ENCODE assay signal across 8 cellular contexts in the genomic region with DNA sequence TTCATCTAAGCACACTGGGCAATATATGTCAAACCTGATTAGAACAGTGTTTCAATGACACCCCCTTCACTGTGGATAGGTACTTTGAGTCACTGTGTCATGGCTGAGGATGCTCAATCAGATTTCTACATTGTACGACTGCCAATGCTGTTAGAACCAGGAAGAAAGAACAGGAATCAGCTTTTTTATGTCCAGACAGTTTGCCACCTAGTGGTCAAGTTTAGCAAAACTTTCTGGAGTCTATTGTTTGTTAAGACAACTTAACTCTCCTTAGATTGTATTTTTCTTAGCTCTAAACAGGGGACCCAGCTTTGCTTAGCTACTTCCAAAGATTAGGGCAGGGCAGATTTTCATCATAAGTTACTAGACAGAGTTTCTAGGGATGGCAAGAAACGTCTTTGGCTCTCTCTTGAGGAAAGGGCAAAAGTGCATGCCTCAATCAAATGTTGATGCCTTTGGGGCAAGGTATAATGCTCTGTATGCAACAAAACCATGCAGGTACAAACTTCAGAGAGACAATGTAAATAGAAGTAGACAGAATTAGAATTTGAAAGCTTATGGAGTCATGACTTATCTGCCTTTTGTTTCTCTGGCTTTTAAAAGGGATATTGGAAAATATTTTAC. TPM values are rescaled to one million over a fixed set of nuclear protein-coding genes. Genes with fewer than 3 reads are reported as not detected.
DNase-seq lines count a peak whose midpoint lies in the region; ATAC-seq, FAIRE-seq and TF ChIP-seq lines count a peak whose summit lies in the region.

No MANE protein-coding gene starts in this region.

- CTCF ChIA-PET in HCT116 (lab: Charles Lee), result interaction anchor here (0.7 to 3.3 kb wide), 7 partner anchors 9 to 628 kb away, joined by 3 to 23 read pairs (median 3); no protein-coding TSS in a partner anchor

- H4K12ac ChIP-seq in trophoblast cell (ENCODE audit: low read depth, low read length), result no peak overlapping the region

- H3K4me1 ChIP-seq in HCT116 (ENCODE audit: control insufficient read depth in 1 of 2, insufficient read depth in 2 of 2, low read length in 2 of 2), result no peaks in the 10 kb centered on the region
- H3K4me1 ChIP-seq in trophoblast cell (ENCODE audit: control insufficient read depth in 1 of 2, insufficient read depth in 2 of 2, low read length in 2 of 2), result no peaks in the 10 kb centered on the region

- H3K36me3 ChIP-seq in HCT116 (ENCODE audit: control insufficient read depth in 1 of 2, insufficient read depth in 2 of 2, low read length in 2 of 2), result no peaks in the 10 kb centered on the region
- H3K36me3 ChIP-seq in trophoblast cell (ENCODE audit: control insufficient read depth in 1 of 2, insufficient read depth in 2 of 2, low read length in 2 of 2), result no peaks in the 10 kb centered on the region

- no peak overlapping the region for H2AK5ac ChIP-seq in trophoblast cell (ENCODE audit: low read length)

- H3K14ac ChIP-seq in trophoblast cell (ENCODE audit: low read length), result no peak overlapping the region

- peaks cover 20% of the 10 kb centered on the region for H3K27me3 ChIP-seq in HCT116 (ENCODE audit: insufficient read depth, low read length)
- H3K27me3 ChIP-seq in trophoblast cell (ENCODE audit: insufficient read depth, low read length), result no peaks in the 10 kb centered on the region

- no peak overlapping the region for H3K4ac ChIP-seq in trophoblast cell (ENCODE audit: low read depth, low read length)

- H3K9me3 ChIP-seq in HCT116 (ENCODE audit: control insufficient read depth in 1 of 2, insufficient read depth in 1 of 2, low read depth in 1 of 2, low read length in 2 of 2) (no peaks in the 10 kb centered on the region), trophoblast cell (ENCODE audit: insufficient read depth, low read depth, low read length) (no peaks in the 10 kb centered on the region)

- H3K18ac ChIP-seq in trophoblast cell (ENCODE audit: low read length), result no peak overlapping the region

- TF ChIP-seq CTCF in HCT116 (IDR thresholded peaks at IDR 0.05 in 2 of 3, conservative IDR thresholded peaks at IDR 0.05 in 1 of 3; ENCODE audit: borderline replicate concordance in 1 of 3, insufficient read depth in 1 of 3, low read depth in 2 of 3, low read length in 2 of 3), result peak; percentile 39 to 73 (median 63); a peak in 5 of 6 replicates

- TF ChIP-seq RAD21 in HCT116 (IDR thresholded peaks at IDR 0.05; ENCODE audit: low read depth), result peak; percentile 50

- H3K27ac ChIP-seq in HCT116 (ENCODE audit: low read depth, low read length) (no peak overlapping the region), trophoblast cell (ENCODE audit: low read depth, low read length) (no peak overlapping the region)

- H3K4me2 ChIP-seq in HCT116 (ENCODE audit: low read length), result no peak overlapping the region
- no peak overlapping the region for H3K4me2 ChIP-seq in trophoblast cell (ENCODE audit: low read length)

- no peak overlapping the region for H4K8ac ChIP-seq in trophoblast cell (ENCODE audit: low read depth, low read length)

- FAIRE-seq in A204.1 (lab: Jason Lieb, UNC), result peak; percentile 86

- no peaks in the 10 kb centered on the region for H3K9me2 ChIP-seq in HCT116 (ENCODE audit: insufficient read depth)

- TF ChIP-seq POLR2A in HCT116 (IDR thresholded peaks at IDR 0.05; ENCODE audit: borderline replicate concordance, extremely low read depth, insufficient read depth, insufficient read length), result no peak

- no peak overlapping the region for H3K23ac ChIP-seq in trophoblast cell (ENCODE audit: low read length)

- H2AFZ ChIP-seq in HCT116 (ENCODE audit: low read depth, low read length, poor library complexity, severe bottlenecking) (no peak overlapping the region), trophoblast cell (ENCODE audit: insufficient read depth, low read length, poor library complexity) (no peak overlapping the region)

- H3K4me3 ChIP-seq in HCT116 (replicated peaks in 1 of 2; ENCODE audit: low read depth in 1 of 2, low read length in 2 of 2) (no peak overlapping the region), trophoblast cell (ENCODE audit: low read depth, low read length) (no peak overlapping the region)

- no peaks in the 10 kb centered on the region for H3K79me2 ChIP-seq in HCT116 (ENCODE audit: insufficient read depth, low read length)
- H3K79me2 ChIP-seq in trophoblast cell (ENCODE audit: control insufficient read depth, insufficient read depth, low read length, poor library complexity), result no peaks in the 10 kb centered on the region

- no peaks in the 10 kb centered on the region for H4K20me1 ChIP-seq in HCT116 (ENCODE audit: insufficient read depth)

- ATAC-seq in HCT116, result peak; percentile 78

- no peak overlapping the region for H2BK5ac ChIP-seq in trophoblast cell (ENCODE audit: low read depth, low read length, poor library complexity)

- DNase-seq in EH (ENCODE audit: low read depth), result peak; percentile 62
- peak; percentile 50 for DNase-seq in HCT116 (ENCODE audit: low read depth, low spot score)
- DNase-seq in NCI-H1105 treated with DMSO at 0.1 percent for 48 hours (lab: John Stamatoyannopoulos, UW), result peak; percentile 41
- peak; percentile 43 for DNase-seq in SW480 (ENCODE audit: low spot score)
- peak; percentile 48 for DNase-seq in fibroblast of the conjunctiva (ENCODE audit: low read depth)
- peak; percentile 49 to 85 for DNase-seq in trophoblast cell
- DNase-seq in GF-D8 (lab: John Stamatoyannopoulos, UW), result no peak

- no CpG with 5 or more reads among the region's 2 CpGs for WGBS in trophoblast cell (ENCODE audit: extremely low coverage, insufficient coverage, insufficient read length)

- H3K9ac ChIP-seq in HCT116 (ENCODE audit: low read length) (no peak overlapping the region), trophoblast cell (ENCODE audit: low read length) (no peak overlapping the region)

- no peak overlapping the region for H4K91ac ChIP-seq in trophoblast cell (ENCODE audit: low read depth, low read length)

- POLR2A ChIA-PET in HCT116 (lab: Charles Lee), result no interaction called here

- H2BK12ac ChIP-seq in trophoblast cell (ENCODE audit: low read length), result no peak overlapping the region

- BruUV-seq in HCT116 (replicated peaks; lab: Mats Ljungman, UMichigan), result no TSS peak

- RAD21 ChIA-PET in HCT116 (lab: Charles Lee; ENCODE audit: low non-redundant PET in 1 of 2, low total read pairs in 2 of 2, uncharacterized antibody in 2 of 2, unreplicated experiment in 2 of 2), result no interaction called here

- intact Hi-C loops in HCT116 (cut with micrococcal nuclease), result loop anchor here (1.0 kb wide), 1 partner anchor 629 kb away; no protein-coding TSS in a partner anchor

- no peaks in the 10 kb centered on the region for H3K79me1 ChIP-seq in trophoblast cell (ENCODE audit: low read length)

- no peak overlapping the region for H2BK120ac ChIP-seq in trophoblast cell (ENCODE audit: insufficient read depth, low read length, poor library complexity)

TF ChIP-seq in HCT116, 20 proteins besides CTCF, POLR2A, EP300 and RAD21:
- TF ChIP-seq ZFX (IDR thresholded peaks at IDR 0.05), result no peak
- 0 out of 2 replicates have a peak, but pooled peaks have one; percentile 27 for TF ChIP-seq ELF1 (IDR thresholded peaks at IDR 0.05; ENCODE audit: borderline replicate concordance, low read depth)
- TF ChIP-seq CEBPB (IDR thresholded peaks at IDR 0.05; ENCODE audit: low read depth), result no peak
- TF ChIP-seq SRF (IDR thresholded peaks at IDR 0.05; ENCODE audit: low read depth), result no peak
- no peak for TF ChIP-seq JUND (IDR thresholded peaks at IDR 0.05)
- no peak for TF ChIP-seq REST (IDR thresholded peaks at IDR 0.05; ENCODE audit: low read depth)
- no peak for TF ChIP-seq TCF7L2 (IDR thresholded peaks at IDR 0.05; ENCODE audit: borderline replicate concordance, extremely low read depth, insufficient read depth, insufficient read length)
- no peak for TF ChIP-seq ATF3 (IDR thresholded peaks at IDR 0.05)

RNA-seq across cellular contexts. Expression of gene BMP3, which starts 40.5 kb away (rescaled TPM):
- not detected for total RNA-seq in HCT116 (2021; ENCODE audit: unreplicated experiment)
- polyA plus RNA-seq in HCT116 (2012), result not detected in 2 replicates
- polyA plus RNA-seq in trophoblast cell (2013), result not detected in 2 replicates
